In genomic region chr11:130647371-130647770, GRCh38 we compare ENCODE assay signal across 12 cellular contexts.
"Had no signal": no experiment of that assay in that cellular context is flagged by ENCODE, and none has a peak within 500 bp of the region (broad histone marks: within the 10 kb centered on the region; RNA-seq: fewer than 3 reads in every experiment).

No MANE protein-coding gene starts in this region.

- H3K27ac Mint-ChIP-seq: activated CD4-positive, alpha-beta memory T cell treated with anti-CD3 and anti-CD28 coated beads, Interleukin-2, amount 10 ng/mL, durations not matched to agents 7 days and 5 days; activated T-helper 1 cell treated with anti-CD3 and anti-CD28 coated beads, Interleukin-12 subunit alpha, Interleukin-12 subunit beta, Interleukin-2, Interleukin-4 antibody, amounts not matched to agents 30 ng/mL and 10 ng/mL and 1 ng/mL, durations not matched to agents 14 hours and 24 hours and 36 hours; memory B cell; nephron; T-cell had no signal

- ATAC-seq: T-cell had no signal

- H3K9me3 Mint-ChIP-seq: activated CD4-positive, alpha-beta memory T cell treated with anti-CD3 and anti-CD28 coated beads, Interleukin-2, amount 10 ng/mL, durations not matched to agents 7 days and 5 days; activated T-helper 1 cell treated with anti-CD3 and anti-CD28 coated beads, Interleukin-12 subunit alpha, Interleukin-12 subunit beta, Interleukin-2, Interleukin-4 antibody, amounts not matched to agents 30 ng/mL and 10 ng/mL and 1 ng/mL, durations not matched to agents 14 hours and 24 hours and 36 hours; central memory CD8-positive, alpha-beta T cell; memory B cell; nephron; T-cell had no signal

- DNase-seq: activated CD4-positive, alpha-beta memory T cell treated with anti-CD3 and anti-CD28 coated beads, Interleukin-2, amount 10 ng/mL, durations not matched to agents 7 days and 5 days; activated CD4-positive, alpha-beta T cell treated with anti-CD3 and anti-CD28 coated beads for 1 hour; activated naive CD4-positive, alpha-beta T cell treated with Interleukin-2 at 50 U/mL for 16 hours; T-cell; T1000 had no signal

- H3K4me1 Mint-ChIP-seq: activated CD4-positive, alpha-beta memory T cell treated with anti-CD3 and anti-CD28 coated beads, Interleukin-2, amount 10 ng/mL, durations not matched to agents 7 days and 5 days; central memory CD8-positive, alpha-beta T cell; memory B cell; T-cell had no signal

- H3K4me3 ChIP-seq: SK-N-MC, skin epidermis, tibial nerve had no signal

- H3K27me3 Mint-ChIP-seq: activated CD4-positive, alpha-beta memory T cell treated with anti-CD3 and anti-CD28 coated beads, Interleukin-2, amount 10 ng/mL, durations not matched to agents 7 days and 5 days had no signal

- H3K36me3 Mint-ChIP-seq: memory B cell, T-cell had no signal

- H3K4me3 Mint-ChIP-seq: activated CD4-positive, alpha-beta memory T cell treated with anti-CD3 and anti-CD28 coated beads, Interleukin-2, amount 10 ng/mL, durations not matched to agents 7 days and 5 days; activated T-helper 1 cell treated with anti-CD3 and anti-CD28 coated beads, Interleukin-12 subunit alpha, Interleukin-12 subunit beta, Interleukin-2, Interleukin-4 antibody, amounts not matched to agents 30 ng/mL and 10 ng/mL and 1 ng/mL, durations not matched to agents 14 hours and 24 hours and 36 hours; central memory CD8-positive, alpha-beta T cell; memory B cell; T-cell had no signal
